19 cellular contexts compared by ENCODE assay signal in genomic region chr4:186097386-186097785, GRCh38. TPM values are rescaled to one million over a fixed set of nuclear protein-coding genes. Genes with fewer than 3 reads are reported as not detected.
DNase-seq lines count a peak whose midpoint lies in the region; ATAC-seq, FAIRE-seq and TF ChIP-seq lines count a peak whose summit lies in the region.
"Had no signal": no experiment of that assay in that cellular context is flagged by ENCODE, and none has a peak within 500 bp of the region (broad histone marks: within the 10 kb centered on the region; RNA-seq: fewer than 3 reads in every experiment).

No MANE protein-coding gene starts in this region.

- peak; percentile 80 for DNase-seq in COLO829 (ENCODE audit: low spot score)
- DNase-seq in SK-MEL-5 (ENCODE audit: low read depth, low spot score), result peak; percentile 85
- DNase-seq in foreskin melanocyte, result peak; percentile 76
- no peak for DNase-seq in GM19239 (ENCODE audit: insufficient read length, low spot score)
- DNase-seq in GM20000 (ENCODE audit: low spot score), result no peak
- DNase-seq: 8988T; ACHN; AML-193; BE2C; Caco-2; CD4-positive, alpha-beta memory T cell; DMS153; EL; GDM1; GM23248; H9 had no signal

- no peak for TF ChIP-seq CTCF in GM20000 (IDR thresholded peaks at IDR 0.05; ENCODE audit: extremely low read depth, missing control alignments)

- ATAC-seq in GM21390 (IDR thresholded peaks at IDR 0.05; ENCODE audit: unreplicated experiment), result no peak
- ATAC-seq: A549, GM12878 had no signal

- no peak for FAIRE-seq in GM19239 (lab: Jason Lieb, UNC)
- FAIRE-seq: A549, GM12878 had no signal

- in situ Hi-C loops in SK-MEL-5 (cut with HindIII; ENCODE audit: low pct_unique_long_range_greater_than_20kb, low sequenced_read_pairs), result no loop called here

RNA-seq across cellular contexts. Expression of gene FAM149A, which starts 7.1 kb away (rescaled TPM):
- total RNA-seq in SK-MEL-5 (2014; rRNA removed; shearing (Covaris generic)), result 9.0 and 10.1 TPM in 2 replicates
- 9.0 and 15.8 TPM in 2 replicates for polyA plus RNA-seq in SK-MEL-5 (2015; cell fraction: cytosol; rRNA removed)
- 7.2 and 8.5 TPM in 2 replicates for polyA plus RNA-seq in SK-MEL-5 (2015; cell fraction: nucleus; rRNA removed)
- polyA plus RNA-seq: CD4-positive, alpha-beta memory T cell had no signal

RNA-seq across cellular contexts. Expression of gene TLR3, which starts 28.4 kb away (rescaled TPM):
- 6.9 and 9.8 TPM in 2 replicates for total RNA-seq in SK-MEL-5 (2014; rRNA removed; shearing (Covaris generic))
- 6.4 and 8.6 TPM in 2 replicates for polyA plus RNA-seq in SK-MEL-5 (2015; cell fraction: cytosol; rRNA removed)
- 1.8 and 2.8 TPM in 2 replicates for polyA plus RNA-seq in SK-MEL-5 (2015; cell fraction: nucleus; rRNA removed)

Comparison
In these comparisons a context has a peak if more than half of its experiments do, and no peak if none do; other contexts are left out.
1. DNase-seq: peak in COLO829 (single experiment), SK-MEL-5 (single experiment) and foreskin melanocyte (single experiment); none in GM19239 (single experiment) and GM20000 (single experiment).